In genomic region chr17:72661093-72661944, GRCh38 we compare ENCODE assay signal across 11 cellular contexts.
DNase-seq lines count a peak whose midpoint lies in the region; ATAC-seq and TF ChIP-seq lines count a peak whose summit lies in the region.
"Had no signal": no experiment of that assay in that cellular context is flagged by ENCODE, and none has a peak within 500 bp of the region (broad histone marks: within the 10 kb centered on the region; RNA-seq: fewer than 3 reads in every experiment).

No MANE protein-coding gene starts in this region.

- H3K36me3 Mint-ChIP-seq in Calu3 (ENCODE audit: insufficient read depth, unreplicated experiment), result peaks cover 19% of the 10 kb centered on the region
- no peaks in the 10 kb centered on the region for H3K36me3 Mint-ChIP-seq in activated CD4-positive, alpha-beta memory T cell treated with anti-CD3 and anti-CD28 coated beads for 36 hours

- H3K4me3 Mint-ChIP-seq in Calu3 (ENCODE audit: low read depth, unreplicated experiment), result peak overlapping the region; percentile 18
- no peak overlapping the region for H3K4me3 Mint-ChIP-seq in activated CD4-positive, alpha-beta memory T cell treated with anti-CD3 and anti-CD28 coated beads for 36 hours
- H3K4me3 Mint-ChIP-seq: stimulated activated naive B cell treated with anti-CD40 and anti-IgM and Interleukin-4, amounts not matched to agents 10 μg/mL and 1 μg/mL and 100 μg/mL, for 72 hours had no signal

- peaks cover 50% of the 10 kb centered on the region for H3K4me1 Mint-ChIP-seq in Calu3 (ENCODE audit: low read depth, unreplicated experiment)
- no peaks in the 10 kb centered on the region for H3K4me1 Mint-ChIP-seq in activated CD4-positive, alpha-beta memory T cell treated with anti-CD3 and anti-CD28 coated beads for 36 hours (ENCODE audit: low read depth)

- POLR2A ChIA-PET in activated CD4-positive, alpha-beta memory T cell treated with anti-CD3 and anti-CD28 coated beads for 36 hours (lab: Charles Lee), result no interaction called here

- ATAC-seq in GM19328 (IDR thresholded peaks at IDR 0.05; ENCODE audit: unreplicated experiment), result no peak
- no peak for ATAC-seq in HG02840 (IDR thresholded peaks at IDR 0.05; ENCODE audit: low FRiP score, unreplicated experiment)
- ATAC-seq: stimulated activated naive B cell treated with anti-CD40 and anti-IgM and Interleukin-4, amounts not matched to agents 10 μg/mL and 1 μg/mL and 100 μg/mL, for 72 hours had no signal

- peaks cover 11% of the 10 kb centered on the region for H3K9me3 Mint-ChIP-seq in Calu3 (ENCODE audit: low read depth, unreplicated experiment)
- H3K9me3 Mint-ChIP-seq in activated CD4-positive, alpha-beta memory T cell treated with anti-CD3 and anti-CD28 coated beads for 36 hours, result no peaks in the 10 kb centered on the region
- H3K9me3 Mint-ChIP-seq: stimulated activated naive B cell treated with anti-CD40 and anti-IgM and Interleukin-4, amounts not matched to agents 10 μg/mL and 1 μg/mL and 100 μg/mL, for 72 hours had no signal

- BruUV-seq in Calu3 (replicated peaks; lab: Mats Ljungman, UMichigan), result TSS peak; percentile 97

- DNase-seq in Calu3, result peak; percentile 94
- DNase-seq in LoVo (ENCODE audit: low spot score), result peak; percentile 91
- DNase-seq in astrocyte of the spinal cord (ENCODE audit: low read depth, low spot score), result no peak
- peak; percentile 4 for DNase-seq in midbrain (lab: John Stamatoyannopoulos, UW)
- DNase-seq in DMS114 treated with DMSO at 0.1 percent for 48 hours (lab: John Stamatoyannopoulos, UW; ENCODE audit: unreplicated experiment), result no peak
- no peak for DNase-seq in activated CD4-positive, alpha-beta memory T cell treated with anti-CD3 and anti-CD28 coated beads for 36 hours
- DNase-seq: activated naive CD4-positive, alpha-beta T cell treated with anti-CD3 and anti-CD28 coated beads, Interleukin-2, amount 50 U/mL, for 16 hours; Kasumi-1; stimulated activated naive B cell treated with anti-CD40 and anti-IgM and Interleukin-4, amounts not matched to agents 10 μg/mL and 1 μg/mL and 100 μg/mL, for 72 hours had no signal

- TF ChIP-seq CTCF in Calu3 (IDR thresholded peaks at IDR 0.05; ENCODE audit: unreplicated experiment), result peak; percentile 54
- peak; percentile 41 for TF ChIP-seq CTCF in astrocyte of the spinal cord (IDR thresholded peaks at IDR 0.05; ENCODE audit: low read depth, low read length)

- intact Hi-C loops in Calu3 (cut with micrococcal nuclease; ENCODE audit: unreplicated experiment), result loop anchor here (1.0 to 5.0 kb wide), 7 partner anchors 23 to 535 kb away; no protein-coding TSS in a partner anchor
- intact Hi-C loops in activated CD4-positive, alpha-beta memory T cell treated with anti-CD3 and anti-CD28 coated beads for 36 hours (cut with micrococcal nuclease), result no loop called here

- peak overlapping the region; percentile 92 for H3K27ac Mint-ChIP-seq in Calu3 (ENCODE audit: unreplicated experiment)
- H3K27ac Mint-ChIP-seq in activated CD4-positive, alpha-beta memory T cell treated with anti-CD3 and anti-CD28 coated beads for 36 hours, result no peak overlapping the region
- H3K27ac Mint-ChIP-seq: stimulated activated naive B cell treated with anti-CD40 and anti-IgM and Interleukin-4, amounts not matched to agents 10 μg/mL and 1 μg/mL and 100 μg/mL, for 72 hours had no signal

- no peak overlapping the region for H3K4me3 ChIP-seq in astrocyte of the spinal cord (ENCODE audit: low read depth, low read length)

- CTCF ChIA-PET in Calu3 (lab: Charles Lee), result interaction anchor here (0.6 to 3.1 kb wide), 7 partner anchors 23 to 238 kb away, joined by 3 to 12 read pairs (median 4); no protein-coding TSS in a partner anchor
- CTCF ChIA-PET in activated CD4-positive, alpha-beta memory T cell treated with anti-CD3 and anti-CD28 coated beads for 36 hours (lab: Charles Lee), result interaction anchor here (0.8 kb wide), 1 partner anchor 565 kb away, joined by 3 read pairs; no protein-coding TSS in a partner anchor

- no peaks in the 10 kb centered on the region for H3K27me3 Mint-ChIP-seq in Calu3 (ENCODE audit: unreplicated experiment)
- H3K27me3 Mint-ChIP-seq in activated CD4-positive, alpha-beta memory T cell treated with anti-CD3 and anti-CD28 coated beads for 36 hours, result no peaks in the 10 kb centered on the region
- H3K27me3 Mint-ChIP-seq: stimulated activated naive B cell treated with anti-CD40 and anti-IgM and Interleukin-4, amounts not matched to agents 10 μg/mL and 1 μg/mL and 100 μg/mL, for 72 hours had no signal

- in situ Hi-C loops in astrocyte of the spinal cord (cut with HindIII; ENCODE audit: low sequenced_read_pairs), result no loop called here

Comparison
In these comparisons a context has a peak if more than half of its experiments do, and no peak if none do; other contexts are left out.
1. DNase-seq: peak in Calu3 (single experiment), LoVo (single experiment) and midbrain (single experiment); none in astrocyte of the spinal cord (single experiment), DMS114 treated with DMSO at 0.1 percent for 48 hours (single experiment) and activated CD4-positive, alpha-beta memory T cell treated with anti-CD3 and anti-CD28 coated beads for 36 hours (single experiment).